In the genomic region with DNA sequence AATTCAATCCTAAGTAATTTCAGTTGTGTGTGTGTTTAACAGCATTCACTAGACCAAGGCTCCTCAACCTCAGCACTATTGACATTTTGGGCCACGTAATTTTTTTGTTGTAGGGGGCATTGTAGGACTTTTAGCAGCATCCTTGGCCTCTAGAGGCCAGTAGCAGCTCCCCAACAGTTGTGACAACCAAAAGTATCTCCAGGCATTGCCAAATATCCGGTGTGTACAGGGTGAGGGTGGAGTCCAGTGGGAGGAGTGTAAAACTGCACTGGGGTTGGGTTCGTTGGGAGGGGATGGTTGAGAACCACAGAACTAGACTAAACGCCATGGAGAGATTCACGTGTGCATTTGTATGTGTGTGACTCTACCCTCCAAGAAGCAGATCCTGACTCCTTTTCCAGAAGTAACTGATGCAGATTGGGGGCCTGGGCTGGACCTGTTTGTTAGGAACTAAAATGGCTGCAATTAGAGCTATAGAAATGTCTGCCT, we compare ENCODE assay signal across 8 cellular contexts. TPM values are rescaled to one million over a fixed set of nuclear protein-coding genes. Genes with fewer than 3 reads are reported as not detected.
DNase-seq lines count a peak whose midpoint lies in the region; ATAC-seq, FAIRE-seq and TF ChIP-seq lines count a peak whose summit lies in the region.

No MANE protein-coding gene starts in this region.

- intact Hi-C loops in left colon (cut with DNase I, micrococcal nuclease) = no loop called here

- peak; percentile 57 to 71 for TF ChIP-seq RAD21 in A549 (conservative IDR thresholded peaks at IDR 0.05 in 1 of 2, IDR thresholded peaks at IDR 0.05 in 1 of 2)

- peak; percentile 68 for FAIRE-seq in A549 (lab: Jason Lieb, UNC)

- H3K27ac ChIP-seq in A549 = peak overlapping the region; percentile 43 to 79

- no peak for TF ChIP-seq EP300 in A549 (IDR thresholded peaks at IDR 0.05)

- CTCF ChIA-PET in A549 (lab: Yijun Ruan, JAX) = interaction anchor here (0.6 to 4.2 kb wide), 7 partner anchors 35 to 187 kb away, joined by 3 to 24 read pairs (median 3); no protein-coding TSS in a partner anchor

- H3K27me3 Mint-ChIP-seq in activated naive CD8-positive, alpha-beta T cell treated with anti-CD3 and anti-CD28 coated beads for 36 hours = no peaks in the 10 kb centered on the region

- peak overlapping the region; percentile 42 for H3K4me3 Mint-ChIP-seq in activated naive CD8-positive, alpha-beta T cell treated with anti-CD3 and anti-CD28 coated beads for 36 hours

- H3K9me3 ChIP-seq in A549 = no peaks in the 10 kb centered on the region

- peak; percentile 65 for TF ChIP-seq CTCF in A549 (IDR thresholded peaks at IDR 0.05)
- peak; percentile 36 for TF ChIP-seq CTCF in GM13976 (IDR thresholded peaks at IDR 0.05; ENCODE audit: borderline replicate concordance, control extremely low read depth, extremely low read depth, insufficient read depth, missing control alignments)

- peaks cover 24% of the 10 kb centered on the region for H3K4me1 Mint-ChIP-seq in activated naive CD8-positive, alpha-beta T cell treated with anti-CD3 and anti-CD28 coated beads for 36 hours

- POLR2A ChIA-PET in A549 (lab: Yijun Ruan, JAX) = interaction anchor here (1.3 kb wide), 1 partner anchor 116 kb away, joined by 9 read pairs; no protein-coding TSS in a partner anchor

- peak overlapping the region; percentile 55 for H3K4me2 ChIP-seq in A549

- H3K9me3 Mint-ChIP-seq in activated naive CD8-positive, alpha-beta T cell treated with anti-CD3 and anti-CD28 coated beads for 36 hours = no peaks in the 10 kb centered on the region

- peak; percentile 97 to 99 for ATAC-seq in A549
- ATAC-seq in HG03196 (IDR thresholded peaks at IDR 0.05; ENCODE audit: unreplicated experiment) = peak; percentile 69
- peak; percentile 92 for ATAC-seq in left colon

- no peaks in the 10 kb centered on the region for H3K36me3 Mint-ChIP-seq in activated naive CD8-positive, alpha-beta T cell treated with anti-CD3 and anti-CD28 coated beads for 36 hours

- 3% methylated on average over 5 of the region's 5 CpGs for WGBS in A549 (ENCODE audit: missing lambda C conversion rate)

- peaks cover 20% of the 10 kb centered on the region for H3K4me1 ChIP-seq in A549

- H3K4me3 ChIP-seq in A549 = no peak overlapping the region

- no peak overlapping the region for H3K27ac Mint-ChIP-seq in activated naive CD8-positive, alpha-beta T cell treated with anti-CD3 and anti-CD28 coated beads for 36 hours

- no peak for TF ChIP-seq POLR2A in A549 (IDR thresholded peaks at IDR 0.05; ENCODE audit: low read length)

- in situ Hi-C loops in GM13976 (cut with MboI; ENCODE audit: low sequenced_read_pairs, unreplicated experiment) = no loop called here

- DNase-seq in A549 (ENCODE audit: low read depth in 1 of 2, low spot score in 1 of 2) (peak; percentile 91 to 97), GM13976 (ENCODE audit: low spot score) (peak; percentile 57), SIG-M5 (lab: John Stamatoyannopoulos, UW) (peak; percentile 90), left colon (peak; percentile 14 to 44), NCI-H2227 treated with DMSO at 0.1 percent for 48 hours (lab: John Stamatoyannopoulos, UW) (no peak), cortex of kidney (lab: John Stamatoyannopoulos, UW) (no peak)
- DNase-seq in activated naive CD8-positive, alpha-beta T cell treated with anti-CD3 and anti-CD28 coated beads for 36 hours = peak; percentile 50

TF ChIP-seq in A549, 52 proteins besides CTCF, POLR2A, EP300 and RAD21 (continues in another document):
- TF ChIP-seq SREBF2 (IDR thresholded peaks at IDR 0.05) = no peak
- TF ChIP-seq RNF2 (IDR thresholded peaks at IDR 0.05; ENCODE audit: borderline replicate concordance, low read depth) = no peak
- no peak for TF ChIP-seq FOSL2 (IDR thresholded peaks at IDR 0.05)
- TF ChIP-seq FOSL2 (CRISPR knock-in tag; IDR thresholded peaks at IDR 0.05) = peak; percentile 11; the same call in 1 of the 2 replicates
- TF ChIP-seq, protein P1, sequence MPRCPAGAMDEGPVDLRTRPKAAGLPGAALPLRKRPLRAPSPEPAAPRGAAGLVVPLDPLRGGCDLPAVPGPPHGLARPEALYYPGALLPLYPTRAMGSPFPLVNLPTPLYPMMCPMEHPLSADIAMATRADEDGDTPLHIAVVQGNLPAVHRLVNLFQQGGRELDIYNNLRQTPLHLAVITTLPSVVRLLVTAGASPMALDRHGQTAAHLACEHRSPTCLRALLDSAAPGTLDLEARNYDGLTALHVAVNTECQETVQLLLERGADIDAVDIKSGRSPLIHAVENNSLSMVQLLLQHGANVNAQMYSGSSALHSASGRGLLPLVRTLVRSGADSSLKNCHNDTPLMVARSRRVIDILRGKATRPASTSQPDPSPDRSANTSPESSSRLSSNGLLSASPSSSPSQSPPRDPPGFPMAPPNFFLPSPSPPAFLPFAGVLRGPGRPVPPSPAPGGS (IDR thresholded peaks at IDR 0.05) = no peak
- TF ChIP-seq EHMT2 (IDR thresholded peaks at IDR 0.05; ENCODE audit: low read depth) = no peak
- TF ChIP-seq MAFK (IDR thresholded peaks at IDR 0.05; ENCODE audit: partially characterized antibody) = no peak
- TF ChIP-seq ESRRA (IDR thresholded peaks at IDR 0.05; ENCODE audit: borderline replicate concordance, low read length) = no peak
- no peak for TF ChIP-seq EHF (CRISPR knock-in tag; IDR thresholded peaks at IDR 0.05)
- TF ChIP-seq FOXS1 (CRISPR knock-in tag; IDR thresholded peaks at IDR 0.05) = no peak
- TF ChIP-seq, protein P2, sequence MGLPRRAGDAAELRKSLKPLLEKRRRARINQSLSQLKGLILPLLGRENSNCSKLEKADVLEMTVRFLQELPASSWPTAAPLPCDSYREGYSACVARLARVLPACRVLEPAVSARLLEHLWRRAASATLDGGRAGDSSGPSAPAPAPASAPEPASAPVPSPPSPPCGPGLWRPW (IDR thresholded peaks at IDR 0.05) = no peak
- TF ChIP-seq, protein P3, sequence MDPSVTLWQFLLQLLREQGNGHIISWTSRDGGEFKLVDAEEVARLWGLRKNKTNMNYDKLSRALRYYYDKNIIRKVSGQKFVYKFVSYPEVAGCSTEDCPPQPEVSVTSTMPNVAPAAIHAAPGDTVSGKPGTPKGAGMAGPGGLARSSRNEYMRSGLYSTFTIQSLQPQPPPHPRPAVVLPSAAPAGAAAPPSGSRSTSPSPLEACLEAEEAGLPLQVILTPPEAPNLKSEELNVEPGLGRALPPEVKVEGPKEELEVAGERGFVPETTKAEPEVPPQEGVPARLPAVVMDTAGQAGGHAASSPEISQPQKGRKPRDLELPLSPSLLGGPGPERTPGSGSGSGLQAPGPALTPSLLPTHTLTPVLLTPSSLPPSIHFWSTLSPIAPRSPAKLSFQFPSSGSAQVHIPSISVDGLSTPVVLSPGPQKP (IDR thresholded peaks at IDR 0.05; ENCODE audit: low read depth, low read length) = no peak
- TF ChIP-seq CHD2 (IDR thresholded peaks at IDR 0.05; ENCODE audit: low read length, partially characterized antibody) = no peak
- no peak for TF ChIP-seq ZFP36 (IDR thresholded peaks at IDR 0.05; ENCODE audit: borderline replicate concordance, partially characterized antibody)
- TF ChIP-seq, protein P4, sequence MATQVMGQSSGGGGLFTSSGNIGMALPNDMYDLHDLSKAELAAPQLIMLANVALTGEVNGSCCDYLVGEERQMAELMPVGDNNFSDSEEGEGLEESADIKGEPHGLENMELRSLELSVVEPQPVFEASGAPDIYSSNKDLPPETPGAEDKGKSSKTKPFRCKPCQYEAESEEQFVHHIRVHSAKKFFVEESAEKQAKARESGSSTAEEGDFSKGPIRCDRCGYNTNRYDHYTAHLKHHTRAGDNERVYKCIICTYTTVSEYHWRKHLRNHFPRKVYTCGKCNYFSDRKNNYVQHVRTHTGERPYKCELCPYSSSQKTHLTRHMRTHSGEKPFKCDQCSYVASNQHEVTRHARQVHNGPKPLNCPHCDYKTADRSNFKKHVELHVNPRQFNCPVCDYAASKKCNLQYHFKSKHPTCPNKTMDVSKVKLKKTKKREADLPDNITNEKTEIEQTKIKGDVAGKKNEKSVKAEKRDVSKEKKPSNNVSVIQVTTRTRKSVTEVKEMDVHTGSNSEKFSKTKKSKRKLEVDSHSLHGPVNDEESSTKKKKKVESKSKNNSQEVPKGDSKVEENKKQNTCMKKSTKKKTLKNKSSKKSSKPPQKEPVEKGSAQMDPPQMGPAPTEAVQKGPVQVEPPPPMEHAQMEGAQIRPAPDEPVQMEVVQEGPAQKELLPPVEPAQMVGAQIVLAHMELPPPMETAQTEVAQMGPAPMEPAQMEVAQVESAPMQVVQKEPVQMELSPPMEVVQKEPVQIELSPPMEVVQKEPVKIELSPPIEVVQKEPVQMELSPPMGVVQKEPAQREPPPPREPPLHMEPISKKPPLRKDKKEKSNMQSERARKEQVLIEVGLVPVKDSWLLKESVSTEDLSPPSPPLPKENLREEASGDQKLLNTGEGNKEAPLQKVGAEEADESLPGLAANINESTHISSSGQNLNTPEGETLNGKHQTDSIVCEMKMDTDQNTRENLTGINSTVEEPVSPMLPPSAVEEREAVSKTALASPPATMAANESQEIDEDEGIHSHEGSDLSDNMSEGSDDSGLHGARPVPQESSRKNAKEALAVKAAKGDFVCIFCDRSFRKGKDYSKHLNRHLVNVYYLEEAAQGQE (IDR thresholded peaks at IDR 0.05) = no peak
- TF ChIP-seq, protein P5, sequence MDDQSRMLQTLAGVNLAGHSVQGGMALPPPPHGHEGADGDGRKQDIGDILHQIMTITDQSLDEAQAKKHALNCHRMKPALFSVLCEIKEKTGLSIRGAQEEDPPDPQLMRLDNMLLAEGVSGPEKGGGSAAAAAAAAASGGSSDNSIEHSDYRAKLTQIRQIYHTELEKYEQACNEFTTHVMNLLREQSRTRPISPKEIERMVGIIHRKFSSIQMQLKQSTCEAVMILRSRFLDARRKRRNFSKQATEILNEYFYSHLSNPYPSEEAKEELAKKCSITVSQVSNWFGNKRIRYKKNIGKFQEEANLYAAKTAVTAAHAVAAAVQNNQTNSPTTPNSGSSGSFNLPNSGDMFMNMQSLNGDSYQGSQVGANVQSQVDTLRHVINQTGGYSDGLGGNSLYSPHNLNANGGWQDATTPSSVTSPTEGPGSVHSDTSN (IDR thresholded peaks at IDR 0.05) = no peak
- TF ChIP-seq PHF8 (IDR thresholded peaks at IDR 0.05; ENCODE audit: borderline replicate concordance, low read depth) = no peak

RNA-seq across cellular contexts. Expression of a gene that starts 5.9 kb away (rescaled TPM):
- polyA plus RNA-seq in A549 (2011; rRNA removed) (29.8 and 31.9 TPM in 2 replicates), A549 (2017; fragmentation: RNase III; extraction: RNeasy Plus Mini Kit Qiagen cat#74134 plus additional on column Dnase treatment) (16.4 to 21.0 TPM (median 20.0 TPM) in 3 replicates)
- polyA plus RNA-seq in A549 (2012; cell fraction: cytosol; rRNA removed) = 10.6 and 12.7 TPM in 2 replicates
- 26.2 and 36.5 TPM in 2 replicates for polyA plus RNA-seq in A549 (2012; cell fraction: nucleus; rRNA removed)
- 20.3 and 24.7 TPM in 2 replicates for polyA minus RNA-seq in A549 (2011; rRNA and poly(A)+ RNA removed)
- 10 to 100 TPM; 24.8 to 29.7 TPM for total RNA-seq in activated naive CD8-positive, alpha-beta T cell treated with anti-CD3 and anti-CD28 coated beads for 36 hours
- 10 to 100 TPM; 19.9 to 24.5 TPM for total RNA-seq in left colon

Comparison
In these comparisons a context has a peak if more than half of its experiments do, and no peak if none do; other contexts are left out.
1. DNase-seq: peak in A549 (2 of 2), GM13976 (single experiment), SIG-M5 (single experiment), activated naive CD8-positive, alpha-beta T cell treated with anti-CD3 and anti-CD28 coated beads for 36 hours (single experiment) and left colon (2 of 2); none in NCI-H2227 treated with DMSO at 0.1 percent for 48 hours (single experiment) and cortex of kidney (single experiment).
2. Peak in every context shown above with its lines, with median percentiles within 50 percentile points of each other: ATAC-seq.